In the genomic region with DNA sequence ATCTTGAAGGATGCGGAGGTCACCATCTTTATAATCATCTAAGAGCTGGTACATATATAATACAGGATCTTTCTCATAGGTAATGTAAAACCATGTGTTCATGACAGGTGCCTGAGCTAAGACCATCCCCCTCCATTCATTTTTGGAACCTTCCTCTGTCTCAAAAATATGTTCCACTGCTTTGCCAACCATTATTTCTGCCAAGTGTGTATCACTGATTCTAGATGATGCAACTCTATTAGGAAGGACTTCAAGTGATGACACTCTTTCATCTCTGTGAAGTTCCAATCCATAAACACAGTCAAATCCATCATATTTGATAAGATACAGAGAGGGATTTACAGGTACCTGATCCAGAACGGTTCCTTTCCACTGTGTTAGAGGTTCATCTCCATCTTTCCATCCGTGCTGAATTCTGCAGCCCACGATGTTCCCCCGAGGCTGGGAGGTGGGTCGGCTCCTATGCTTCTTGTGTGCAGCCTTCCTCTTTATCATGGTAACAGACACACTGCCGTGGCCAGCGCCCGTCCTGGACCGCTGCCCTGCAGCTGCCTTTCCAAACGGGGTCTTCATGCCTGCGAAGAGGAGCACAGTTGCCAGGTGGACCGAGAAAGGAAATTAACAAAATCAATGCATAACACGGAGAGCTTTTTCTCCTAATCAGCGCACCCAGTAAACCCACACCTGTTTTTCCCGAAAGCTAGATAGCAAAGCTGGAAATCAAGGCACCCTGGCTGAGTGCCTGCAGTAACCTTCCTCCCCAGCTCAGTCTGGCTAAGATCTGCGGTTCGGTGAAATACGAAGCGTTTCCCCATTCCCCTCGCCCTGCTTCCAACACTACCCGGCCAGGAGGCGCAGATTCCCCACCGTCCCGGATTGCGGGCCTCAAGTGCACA, we compare ENCODE assay signal across 8 cellular contexts. TPM values are rescaled to one million over a fixed set of nuclear protein-coding genes. Genes with fewer than 3 reads are reported as not detected.
A peak's percentile ranks its signal among the peaks of the same experiment; 100 is the strongest.
DNase-seq lines count a peak whose midpoint lies in the region; TF ChIP-seq lines count a peak whose summit lies in the region.

No MANE protein-coding gene starts in this region.

- peak overlapping the region; percentile 91 for H3K4me3 Mint-ChIP-seq in T-helper 1 cell treated with Interleukin-12 subunit alpha and Interleukin-12 subunit beta and Interleukin-4 antibody, amounts not matched to agents 30 μg/mL and 1 μg/mL, for 36 hours
- H3K4me3 Mint-ChIP-seq in glutamatergic neuron (ENCODE audit: unreplicated experiment) (peak overlapping the region; percentile 99), progenitor cell of endocrine pancreas (ENCODE audit: low read depth) (peak overlapping the region; percentile 84)

- no peaks in the 10 kb centered on the region for H3K27me3 Mint-ChIP-seq in T-helper 1 cell treated with Interleukin-12 subunit alpha and Interleukin-12 subunit beta and Interleukin-4 antibody, amounts not matched to agents 30 μg/mL and 1 μg/mL, for 36 hours (ENCODE audit: low read depth)
- H3K27me3 Mint-ChIP-seq in glutamatergic neuron (ENCODE audit: unreplicated experiment) = peaks cover 4% of the 10 kb centered on the region
- H3K27me3 Mint-ChIP-seq in progenitor cell of endocrine pancreas = no peaks in the 10 kb centered on the region

- DNase-seq in T-helper 1 cell (no peak), WERI-Rb-1 (no peak), glutamatergic neuron (peak; percentile 22), progenitor cell of endocrine pancreas (ENCODE audit: low spot score, unreplicated experiment) (no peak), NCI-H774 (lab: John Stamatoyannopoulos, UW) (no peak), epidermal melanocyte (ENCODE audit: insufficient read length, low spot score) (no peak)
- no peak for DNase-seq in stimulated activated CD4-positive, alpha-beta T cell treated with anti-CD3 and anti-CD28 coated beads, Interleukin-4, amount 100 ng/mL, for 24 hours

- peaks cover 20% of the 10 kb centered on the region for H3K27me3 ChIP-seq in WERI-Rb-1 (ENCODE audit: insufficient read depth, low read depth, severe bottlenecking)

- H3K9me3 Mint-ChIP-seq in T-helper 1 cell treated with Interleukin-12 subunit alpha and Interleukin-12 subunit beta and Interleukin-4 antibody, amounts not matched to agents 30 μg/mL and 1 μg/mL, for 36 hours = no peaks in the 10 kb centered on the region
- H3K9me3 Mint-ChIP-seq in glutamatergic neuron (ENCODE audit: unreplicated experiment) (peaks cover 8% of the 10 kb centered on the region), progenitor cell of endocrine pancreas (ENCODE audit: low read depth) (peaks cover 28% of the 10 kb centered on the region)

- no peak overlapping the region for H3K27ac ChIP-seq in WERI-Rb-1

- H3K9me3 ChIP-seq in WERI-Rb-1 (ENCODE audit: severe bottlenecking) = no peaks in the 10 kb centered on the region

- H3K36me3 ChIP-seq in WERI-Rb-1 = no peaks in the 10 kb centered on the region; the same call in 1 of the 2 replicates

- no peak overlapping the region for H3K27ac Mint-ChIP-seq in T-helper 1 cell treated with Interleukin-12 subunit alpha and Interleukin-12 subunit beta and Interleukin-4 antibody, amounts not matched to agents 30 μg/mL and 1 μg/mL, for 36 hours
- H3K27ac Mint-ChIP-seq in glutamatergic neuron (ENCODE audit: unreplicated experiment) (peak overlapping the region; percentile 96), progenitor cell of endocrine pancreas (peak overlapping the region; percentile 51)

- no peak for TF ChIP-seq CTCF in WERI-Rb-1 (IDR thresholded peaks at IDR 0.05; ENCODE audit: low read depth, low read length)
- no peak for TF ChIP-seq CTCF in glutamatergic neuron (IDR thresholded peaks at IDR 0.05; ENCODE audit: partially characterized antibody, unreplicated experiment)
- TF ChIP-seq CTCF in progenitor cell of endocrine pancreas (IDR thresholded peaks at IDR 0.05; ENCODE audit: unreplicated experiment) = no peak

- H3K36me3 Mint-ChIP-seq in T-helper 1 cell treated with Interleukin-12 subunit alpha and Interleukin-12 subunit beta and Interleukin-4 antibody, amounts not matched to agents 30 μg/mL and 1 μg/mL, for 36 hours (ENCODE audit: low read depth) = peaks cover 21% of the 10 kb centered on the region
- H3K36me3 Mint-ChIP-seq in glutamatergic neuron (ENCODE audit: unreplicated experiment) (no peaks in the 10 kb centered on the region), progenitor cell of endocrine pancreas (ENCODE audit: insufficient read depth) (peaks cover 16% of the 10 kb centered on the region)

- peak overlapping the region; percentile 39 for H3K4me3 ChIP-seq in WERI-Rb-1 (ENCODE audit: low read depth, low read length)

- H3K4me1 Mint-ChIP-seq in T-helper 1 cell treated with Interleukin-12 subunit alpha and Interleukin-12 subunit beta and Interleukin-4 antibody, amounts not matched to agents 30 μg/mL and 1 μg/mL, for 36 hours (ENCODE audit: low read depth) = peaks cover 23% of the 10 kb centered on the region
- peaks cover 7% of the 10 kb centered on the region for H3K4me1 Mint-ChIP-seq in glutamatergic neuron (ENCODE audit: low read depth, unreplicated experiment)
- H3K4me1 Mint-ChIP-seq in progenitor cell of endocrine pancreas (ENCODE audit: low read depth) = peaks cover 12% of the 10 kb centered on the region

RNA-seq across cellular contexts. Expression of a gene that starts 0.7 kb away (rescaled TPM):
- total RNA-seq in glutamatergic neuron (ENCODE audit: unreplicated experiment) = 33.1 TPM
- 23.8 and 26.1 TPM in 2 replicates for total RNA-seq in progenitor cell of endocrine pancreas
